In the genomic region with DNA sequence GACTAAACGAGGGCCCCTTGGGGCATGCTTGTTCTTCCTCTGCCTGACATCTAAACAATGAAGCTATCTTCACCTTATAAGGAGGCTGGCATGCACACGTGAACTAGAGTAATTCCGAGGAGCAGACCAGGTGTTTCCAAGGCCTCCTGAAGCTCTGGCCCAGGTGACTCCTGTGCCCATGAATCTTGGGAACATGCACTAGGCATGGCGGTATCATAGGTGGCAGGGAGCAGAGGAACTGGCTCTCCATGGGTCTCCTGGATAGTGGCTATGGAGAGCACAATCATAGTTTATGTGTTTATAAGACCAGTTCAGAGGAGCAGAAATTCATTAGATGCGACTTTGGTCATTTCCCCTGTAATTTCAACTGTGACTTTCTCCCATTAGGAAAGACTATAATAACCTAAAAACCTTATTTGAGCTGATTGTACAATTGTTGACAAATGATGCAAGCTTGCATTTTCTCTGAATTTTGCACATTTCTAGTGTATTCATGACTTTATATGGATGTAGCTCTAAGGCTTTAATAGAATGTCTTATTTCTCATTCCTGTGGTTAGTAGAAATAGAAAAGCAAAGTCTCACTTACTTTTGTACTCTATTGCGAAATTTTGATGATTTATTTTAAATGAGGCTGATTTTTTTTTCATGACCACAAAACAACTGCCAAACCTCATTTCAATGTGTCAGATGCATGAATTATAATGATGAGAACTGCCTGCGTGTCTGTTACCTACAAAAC, we compare ENCODE assay signal across 1 cellular context.
TF ChIP-seq lines count a peak whose summit lies in the region.

No MANE protein-coding gene starts in this region.

TF ChIP-seq in K562, 482 proteins besides CTCF, POLR2A, EP300 and RAD21 (continued from another document):
- TF ChIP-seq, protein P1, sequence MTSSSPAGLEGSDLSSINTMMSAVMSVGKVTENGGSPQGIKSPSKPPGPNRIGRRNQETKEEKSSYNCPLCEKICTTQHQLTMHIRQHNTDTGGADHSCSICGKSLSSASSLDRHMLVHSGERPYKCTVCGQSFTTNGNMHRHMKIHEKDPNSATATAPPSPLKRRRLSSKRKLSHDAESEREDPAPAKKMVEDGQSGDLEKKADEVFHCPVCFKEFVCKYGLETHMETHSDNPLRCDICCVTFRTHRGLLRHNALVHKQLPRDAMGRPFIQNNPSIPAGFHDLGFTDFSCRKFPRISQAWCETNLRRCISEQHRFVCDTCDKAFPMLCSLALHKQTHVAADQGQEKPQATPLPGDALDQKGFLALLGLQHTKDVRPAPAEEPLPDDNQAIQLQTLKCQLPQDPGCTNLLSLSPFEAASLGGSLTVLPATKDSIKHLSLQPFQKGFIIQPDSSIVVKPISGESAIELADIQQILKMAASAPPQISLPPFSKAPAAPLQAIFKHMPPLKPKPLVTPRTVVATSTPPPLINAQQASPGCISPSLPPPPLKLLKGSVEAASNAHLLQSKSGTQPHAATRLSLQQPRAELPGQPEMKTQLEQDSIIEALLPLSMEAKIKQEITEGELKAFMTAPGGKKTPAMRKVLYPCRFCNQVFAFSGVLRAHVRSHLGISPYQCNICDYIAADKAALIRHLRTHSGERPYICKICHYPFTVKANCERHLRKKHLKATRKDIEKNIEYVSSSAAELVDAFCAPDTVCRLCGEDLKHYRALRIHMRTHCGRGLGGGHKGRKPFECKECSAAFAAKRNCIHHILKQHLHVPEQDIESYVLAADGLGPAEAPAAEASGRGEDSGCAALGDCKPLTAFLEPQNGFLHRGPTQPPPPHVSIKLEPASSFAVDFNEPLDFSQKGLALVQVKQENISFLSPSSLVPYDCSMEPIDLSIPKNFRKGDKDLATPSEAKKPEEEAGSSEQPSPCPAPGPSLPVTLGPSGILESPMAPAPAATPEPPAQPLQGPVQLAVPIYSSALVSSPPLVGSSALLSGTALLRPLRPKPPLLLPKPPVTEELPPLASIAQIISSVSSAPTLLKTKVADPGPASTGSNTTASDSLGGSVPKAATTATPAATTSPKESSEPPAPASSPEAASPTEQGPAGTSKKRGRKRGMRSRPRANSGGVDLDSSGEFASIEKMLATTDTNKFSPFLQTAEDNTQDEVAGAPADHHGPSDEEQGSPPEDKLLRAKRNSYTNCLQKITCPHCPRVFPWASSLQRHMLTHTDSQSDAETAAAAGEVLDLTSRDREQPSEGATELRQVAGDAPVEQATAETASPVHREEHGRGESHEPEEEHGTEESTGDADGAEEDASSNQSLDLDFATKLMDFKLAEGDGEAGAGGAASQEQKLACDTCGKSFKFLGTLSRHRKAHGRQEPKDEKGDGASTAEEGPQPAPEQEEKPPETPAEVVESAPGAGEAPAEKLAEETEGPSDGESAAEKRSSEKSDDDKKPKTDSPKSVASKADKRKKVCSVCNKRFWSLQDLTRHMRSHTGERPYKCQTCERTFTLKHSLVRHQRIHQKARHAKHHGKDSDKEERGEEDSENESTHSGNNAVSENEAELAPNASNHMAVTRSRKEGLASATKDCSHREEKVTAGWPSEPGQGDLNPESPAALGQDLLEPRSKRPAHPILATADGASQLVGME (CRISPR knock-in tag; IDR thresholded peaks at IDR 0.05), result no peak
- peak; percentile 96 for TF ChIP-seq CEBPB (tag; IDR thresholded peaks at IDR 0.05)
